ENCODE assay signal across 1 cellular context in the genomic region with DNA sequence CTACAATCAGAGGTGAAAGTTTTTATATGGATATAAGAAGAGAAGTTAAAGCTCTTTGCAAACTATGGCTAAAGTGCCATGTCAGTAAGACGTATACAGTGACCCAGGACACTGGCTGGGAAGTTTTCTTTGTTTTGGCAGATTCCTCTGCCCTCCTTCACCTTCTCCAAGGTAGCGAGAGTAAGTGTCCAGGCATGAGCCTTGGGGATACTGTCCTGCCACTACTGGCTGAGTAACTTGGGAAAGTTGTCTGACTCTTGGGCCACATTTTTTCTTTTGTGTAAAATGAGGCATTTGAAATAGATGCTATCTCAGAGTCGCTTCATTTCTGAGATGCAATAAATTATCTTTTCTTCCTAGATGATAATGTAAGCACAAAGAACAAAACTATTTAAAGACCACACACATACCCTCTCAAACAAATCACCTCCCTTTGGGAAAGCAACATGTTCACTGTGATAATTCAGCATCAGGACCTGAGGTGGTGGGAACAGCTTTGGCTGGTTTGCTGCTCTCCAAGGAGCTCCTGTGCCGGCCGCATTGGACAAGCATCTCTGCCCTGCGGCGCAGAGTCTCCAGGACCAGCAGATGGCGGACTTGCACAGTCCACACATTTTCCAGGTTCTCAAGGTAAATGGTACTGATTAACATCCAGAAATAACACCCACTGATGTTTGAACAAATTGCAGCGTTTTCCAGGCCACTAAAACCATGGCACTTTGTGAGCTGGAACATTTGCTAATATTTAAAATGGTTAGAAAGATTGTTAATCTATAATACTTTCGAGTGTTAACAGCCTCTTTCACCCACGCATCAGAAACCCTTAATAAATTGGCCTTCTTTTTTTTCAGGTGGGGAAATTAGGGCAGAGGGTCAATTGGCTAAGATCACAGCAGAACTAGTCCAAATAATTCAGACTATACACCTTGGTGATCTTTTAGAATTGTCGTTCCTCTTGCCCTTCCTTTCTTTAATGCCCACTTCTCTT.
TF ChIP-seq lines count a peak whose summit lies in the region.

No MANE protein-coding gene starts in this region.

TF ChIP-seq in HepG2, 621 proteins besides CTCF, POLR2A, EP300 and RAD21 (continued from another document and continues in another):
- TF ChIP-seq ZNF879 (CRISPR knock-in tag; IDR thresholded peaks at IDR 0.05): no peak
- no peak for TF ChIP-seq ZNF326 (CRISPR knock-in tag; IDR thresholded peaks at IDR 0.05; ENCODE audit: borderline replicate concordance)
- no peak for TF ChIP-seq ZFYVE20 (CRISPR knock-in tag; IDR thresholded peaks at IDR 0.05; ENCODE audit: borderline replicate concordance, low read depth)
- TF ChIP-seq RELA (CRISPR knock-in tag; IDR thresholded peaks at IDR 0.05): no peak
- TF ChIP-seq, protein P1, sequence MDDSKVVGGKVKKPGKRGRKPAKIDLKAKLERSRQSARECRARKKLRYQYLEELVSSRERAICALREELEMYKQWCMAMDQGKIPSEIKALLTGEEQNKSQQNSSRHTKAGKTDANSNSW (CRISPR knock-in tag; IDR thresholded peaks at IDR 0.05; ENCODE audit: borderline replicate concordance): no peak
- TF ChIP-seq ELF4 (CRISPR knock-in tag; IDR thresholded peaks at IDR 0.05; ENCODE audit: borderline replicate concordance): no peak
- no peak for TF ChIP-seq NR3C1 (CRISPR knock-in tag; IDR thresholded peaks at IDR 0.05)
- peak; percentile 69; the same call in 1 of the 2 replicates for TF ChIP-seq ZNF331 (CRISPR knock-in tag; IDR thresholded peaks at IDR 0.05)
- no peak for TF ChIP-seq HIVEP1 (CRISPR knock-in tag; IDR thresholded peaks at IDR 0.05)
- TF ChIP-seq, protein P2, sequence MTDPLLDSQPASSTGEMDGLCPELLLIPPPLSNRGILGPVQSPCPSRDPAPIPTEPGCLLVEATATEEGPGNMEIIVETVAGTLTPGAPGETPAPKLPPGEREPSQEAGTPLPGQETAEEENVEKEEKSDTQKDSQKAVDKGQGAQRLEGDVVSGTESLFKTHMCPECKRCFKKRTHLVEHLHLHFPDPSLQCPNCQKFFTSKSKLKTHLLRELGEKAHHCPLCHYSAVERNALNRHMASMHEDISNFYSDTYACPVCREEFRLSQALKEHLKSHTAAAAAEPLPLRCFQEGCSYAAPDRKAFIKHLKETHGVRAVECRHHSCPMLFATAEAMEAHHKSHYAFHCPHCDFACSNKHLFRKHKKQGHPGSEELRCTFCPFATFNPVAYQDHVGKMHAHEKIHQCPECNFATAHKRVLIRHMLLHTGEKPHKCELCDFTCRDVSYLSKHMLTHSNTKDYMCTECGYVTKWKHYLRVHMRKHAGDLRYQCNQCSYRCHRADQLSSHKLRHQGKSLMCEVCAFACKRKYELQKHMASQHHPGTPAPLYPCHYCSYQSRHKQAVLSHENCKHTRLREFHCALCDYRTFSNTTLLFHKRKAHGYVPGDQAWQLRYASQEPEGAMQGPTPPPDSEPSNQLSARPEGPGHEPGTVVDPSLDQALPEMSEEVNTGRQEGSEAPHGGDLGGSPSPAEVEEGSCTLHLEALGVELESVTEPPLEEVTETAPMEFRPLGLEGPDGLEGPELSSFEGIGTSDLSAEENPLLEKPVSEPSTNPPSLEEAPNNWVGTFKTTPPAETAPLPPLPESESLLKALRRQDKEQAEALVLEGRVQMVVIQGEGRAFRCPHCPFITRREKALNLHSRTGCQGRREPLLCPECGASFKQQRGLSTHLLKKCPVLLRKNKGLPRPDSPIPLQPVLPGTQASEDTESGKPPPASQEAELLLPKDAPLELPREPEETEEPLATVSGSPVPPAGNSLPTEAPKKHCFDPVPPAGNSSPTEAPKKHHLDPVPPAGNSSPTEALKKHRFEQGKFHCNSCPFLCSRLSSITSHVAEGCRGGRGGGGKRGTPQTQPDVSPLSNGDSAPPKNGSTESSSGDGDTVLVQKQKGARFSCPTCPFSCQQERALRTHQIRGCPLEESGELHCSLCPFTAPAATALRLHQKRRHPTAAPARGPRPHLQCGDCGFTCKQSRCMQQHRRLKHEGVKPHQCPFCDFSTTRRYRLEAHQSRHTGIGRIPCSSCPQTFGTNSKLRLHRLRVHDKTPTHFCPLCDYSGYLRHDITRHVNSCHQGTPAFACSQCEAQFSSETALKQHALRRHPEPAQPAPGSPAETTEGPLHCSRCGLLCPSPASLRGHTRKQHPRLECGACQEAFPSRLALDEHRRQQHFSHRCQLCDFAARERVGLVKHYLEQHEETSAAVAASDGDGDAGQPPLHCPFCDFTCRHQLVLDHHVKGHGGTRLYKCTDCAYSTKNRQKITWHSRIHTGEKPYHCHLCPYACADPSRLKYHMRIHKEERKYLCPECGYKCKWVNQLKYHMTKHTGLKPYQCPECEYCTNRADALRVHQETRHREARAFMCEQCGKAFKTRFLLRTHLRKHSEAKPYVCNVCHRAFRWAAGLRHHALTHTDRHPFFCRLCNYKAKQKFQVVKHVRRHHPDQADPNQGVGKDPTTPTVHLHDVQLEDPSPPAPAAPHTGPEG (CRISPR knock-in tag; IDR thresholded peaks at IDR 0.05): no peak
- TF ChIP-seq ZSCAN25 (CRISPR knock-in tag; IDR thresholded peaks at IDR 0.05): no peak
- TF ChIP-seq ZNF205 (CRISPR knock-in tag; IDR thresholded peaks at IDR 0.05): no peak
- 0 out of 2 replicates have a peak, but pooled peaks have one; percentile 19 for TF ChIP-seq TARDBP (CRISPR knock-in tag; IDR thresholded peaks at IDR 0.05)
- TF ChIP-seq SNRNP70 (IDR thresholded peaks at IDR 0.05; ENCODE audit: low read depth, low read length): no peak
- TF ChIP-seq ZNF441 (CRISPR knock-in tag; IDR thresholded peaks at IDR 0.05; ENCODE audit: borderline replicate concordance): no peak
- TF ChIP-seq ATF7-NPFF (CRISPR knock-in tag; IDR thresholded peaks at IDR 0.05; ENCODE audit: low read depth): 0 out of 2 replicates have a peak, but pooled peaks have one; percentile 56
- TF ChIP-seq, protein P3, sequence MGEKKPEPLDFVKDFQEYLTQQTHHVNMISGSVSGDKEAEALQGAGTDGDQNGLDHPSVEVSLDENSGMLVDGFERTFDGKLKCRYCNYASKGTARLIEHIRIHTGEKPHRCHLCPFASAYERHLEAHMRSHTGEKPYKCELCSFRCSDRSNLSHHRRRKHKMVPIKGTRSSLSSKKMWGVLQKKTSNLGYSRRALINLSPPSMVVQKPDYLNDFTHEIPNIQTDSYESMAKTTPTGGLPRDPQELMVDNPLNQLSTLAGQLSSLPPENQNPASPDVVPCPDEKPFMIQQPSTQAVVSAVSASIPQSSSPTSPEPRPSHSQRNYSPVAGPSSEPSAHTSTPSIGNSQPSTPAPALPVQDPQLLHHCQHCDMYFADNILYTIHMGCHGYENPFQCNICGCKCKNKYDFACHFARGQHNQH (CRISPR knock-in tag; IDR thresholded peaks at IDR 0.05): peak; percentile 83; the same call in 1 of the 2 replicates
- TF ChIP-seq, protein P4, sequence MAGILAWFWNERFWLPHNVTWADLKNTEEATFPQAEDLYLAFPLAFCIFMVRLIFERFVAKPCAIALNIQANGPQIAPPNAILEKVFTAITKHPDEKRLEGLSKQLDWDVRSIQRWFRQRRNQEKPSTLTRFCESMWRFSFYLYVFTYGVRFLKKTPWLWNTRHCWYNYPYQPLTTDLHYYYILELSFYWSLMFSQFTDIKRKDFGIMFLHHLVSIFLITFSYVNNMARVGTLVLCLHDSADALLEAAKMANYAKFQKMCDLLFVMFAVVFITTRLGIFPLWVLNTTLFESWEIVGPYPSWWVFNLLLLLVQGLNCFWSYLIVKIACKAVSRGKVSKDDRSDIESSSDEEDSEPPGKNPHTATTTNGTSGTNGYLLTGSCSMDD (CRISPR knock-in tag; IDR thresholded peaks at IDR 0.05): no peak
- TF ChIP-seq ZBTB1 (CRISPR knock-in tag; IDR thresholded peaks at IDR 0.05; ENCODE audit: borderline replicate concordance): no peak
- TF ChIP-seq ZNF335 (CRISPR knock-in tag; IDR thresholded peaks at IDR 0.05): no peak
- TF ChIP-seq ZNF343 (CRISPR knock-in tag; IDR thresholded peaks at IDR 0.05): 0 out of 2 replicates have a peak, but pooled peaks have one; percentile 33
- TF ChIP-seq, protein P5, sequence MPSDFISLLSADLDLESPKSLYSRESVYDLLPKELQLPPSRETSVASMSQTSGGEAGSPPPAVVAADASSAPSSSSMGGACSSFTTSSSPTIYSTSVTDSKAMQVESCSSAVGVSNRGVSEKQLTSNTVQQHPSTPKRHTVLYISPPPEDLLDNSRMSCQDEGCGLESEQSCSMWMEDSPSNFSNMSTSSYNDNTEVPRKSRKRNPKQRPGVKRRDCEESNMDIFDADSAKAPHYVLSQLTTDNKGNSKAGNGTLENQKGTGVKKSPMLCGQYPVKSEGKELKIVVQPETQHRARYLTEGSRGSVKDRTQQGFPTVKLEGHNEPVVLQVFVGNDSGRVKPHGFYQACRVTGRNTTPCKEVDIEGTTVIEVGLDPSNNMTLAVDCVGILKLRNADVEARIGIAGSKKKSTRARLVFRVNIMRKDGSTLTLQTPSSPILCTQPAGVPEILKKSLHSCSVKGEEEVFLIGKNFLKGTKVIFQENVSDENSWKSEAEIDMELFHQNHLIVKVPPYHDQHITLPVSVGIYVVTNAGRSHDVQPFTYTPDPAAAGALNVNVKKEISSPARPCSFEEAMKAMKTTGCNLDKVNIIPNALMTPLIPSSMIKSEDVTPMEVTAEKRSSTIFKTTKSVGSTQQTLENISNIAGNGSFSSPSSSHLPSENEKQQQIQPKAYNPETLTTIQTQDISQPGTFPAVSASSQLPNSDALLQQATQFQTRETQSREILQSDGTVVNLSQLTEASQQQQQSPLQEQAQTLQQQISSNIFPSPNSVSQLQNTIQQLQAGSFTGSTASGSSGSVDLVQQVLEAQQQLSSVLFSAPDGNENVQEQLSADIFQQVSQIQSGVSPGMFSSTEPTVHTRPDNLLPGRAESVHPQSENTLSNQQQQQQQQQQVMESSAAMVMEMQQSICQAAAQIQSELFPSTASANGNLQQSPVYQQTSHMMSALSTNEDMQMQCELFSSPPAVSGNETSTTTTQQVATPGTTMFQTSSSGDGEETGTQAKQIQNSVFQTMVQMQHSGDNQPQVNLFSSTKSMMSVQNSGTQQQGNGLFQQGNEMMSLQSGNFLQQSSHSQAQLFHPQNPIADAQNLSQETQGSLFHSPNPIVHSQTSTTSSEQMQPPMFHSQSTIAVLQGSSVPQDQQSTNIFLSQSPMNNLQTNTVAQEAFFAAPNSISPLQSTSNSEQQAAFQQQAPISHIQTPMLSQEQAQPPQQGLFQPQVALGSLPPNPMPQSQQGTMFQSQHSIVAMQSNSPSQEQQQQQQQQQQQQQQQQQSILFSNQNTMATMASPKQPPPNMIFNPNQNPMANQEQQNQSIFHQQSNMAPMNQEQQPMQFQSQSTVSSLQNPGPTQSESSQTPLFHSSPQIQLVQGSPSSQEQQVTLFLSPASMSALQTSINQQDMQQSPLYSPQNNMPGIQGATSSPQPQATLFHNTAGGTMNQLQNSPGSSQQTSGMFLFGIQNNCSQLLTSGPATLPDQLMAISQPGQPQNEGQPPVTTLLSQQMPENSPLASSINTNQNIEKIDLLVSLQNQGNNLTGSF (CRISPR knock-in tag; IDR thresholded peaks at IDR 0.05): no peak
- no peak for TF ChIP-seq GATA4 (IDR thresholded peaks at IDR 0.05; ENCODE audit: borderline replicate concordance, low read depth)
- TF ChIP-seq TBL1XR1 (IDR thresholded peaks at IDR 0.05; ENCODE audit: borderline replicate concordance, low read length, partially characterized antibody): no peak
- TF ChIP-seq, protein P6, sequence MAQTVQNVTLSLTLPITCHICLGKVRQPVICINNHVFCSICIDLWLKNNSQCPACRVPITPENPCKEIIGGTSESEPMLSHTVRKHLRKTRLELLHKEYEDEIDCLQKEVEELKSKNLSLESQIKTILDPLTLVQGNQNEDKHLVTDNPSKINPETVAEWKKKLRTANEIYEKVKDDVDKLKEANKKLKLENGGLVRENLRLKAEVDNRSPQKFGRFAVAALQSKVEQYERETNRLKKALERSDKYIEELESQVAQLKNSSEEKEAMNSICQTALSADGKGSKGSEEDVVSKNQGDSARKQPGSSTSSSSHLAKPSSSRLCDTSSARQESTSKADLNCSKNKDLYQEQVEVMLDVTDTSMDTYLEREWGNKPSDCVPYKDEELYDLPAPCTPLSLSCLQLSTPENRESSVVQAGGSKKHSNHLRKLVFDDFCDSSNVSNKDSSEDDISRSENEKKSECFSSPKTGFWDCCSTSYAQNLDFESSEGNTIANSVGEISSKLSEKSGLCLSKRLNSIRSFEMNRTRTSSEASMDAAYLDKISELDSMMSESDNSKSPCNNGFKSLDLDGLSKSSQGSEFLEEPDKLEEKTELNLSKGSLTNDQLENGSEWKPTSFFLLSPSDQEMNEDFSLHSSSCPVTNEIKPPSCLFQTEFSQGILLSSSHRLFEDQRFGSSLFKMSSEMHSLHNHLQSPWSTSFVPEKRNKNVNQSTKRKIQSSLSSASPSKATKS (CRISPR knock-in tag; IDR thresholded peaks at IDR 0.05): no peak
- TF ChIP-seq, protein P7, sequence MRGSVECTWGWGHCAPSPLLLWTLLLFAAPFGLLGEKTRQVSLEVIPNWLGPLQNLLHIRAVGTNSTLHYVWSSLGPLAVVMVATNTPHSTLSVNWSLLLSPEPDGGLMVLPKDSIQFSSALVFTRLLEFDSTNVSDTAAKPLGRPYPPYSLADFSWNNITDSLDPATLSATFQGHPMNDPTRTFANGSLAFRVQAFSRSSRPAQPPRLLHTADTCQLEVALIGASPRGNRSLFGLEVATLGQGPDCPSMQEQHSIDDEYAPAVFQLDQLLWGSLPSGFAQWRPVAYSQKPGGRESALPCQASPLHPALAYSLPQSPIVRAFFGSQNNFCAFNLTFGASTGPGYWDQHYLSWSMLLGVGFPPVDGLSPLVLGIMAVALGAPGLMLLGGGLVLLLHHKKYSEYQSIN (CRISPR knock-in tag; IDR thresholded peaks at IDR 0.05; ENCODE audit: borderline replicate concordance): no peak
- no peak for TF ChIP-seq JUND (CRISPR knock-in tag; IDR thresholded peaks at IDR 0.05)
- TF ChIP-seq, protein P8, sequence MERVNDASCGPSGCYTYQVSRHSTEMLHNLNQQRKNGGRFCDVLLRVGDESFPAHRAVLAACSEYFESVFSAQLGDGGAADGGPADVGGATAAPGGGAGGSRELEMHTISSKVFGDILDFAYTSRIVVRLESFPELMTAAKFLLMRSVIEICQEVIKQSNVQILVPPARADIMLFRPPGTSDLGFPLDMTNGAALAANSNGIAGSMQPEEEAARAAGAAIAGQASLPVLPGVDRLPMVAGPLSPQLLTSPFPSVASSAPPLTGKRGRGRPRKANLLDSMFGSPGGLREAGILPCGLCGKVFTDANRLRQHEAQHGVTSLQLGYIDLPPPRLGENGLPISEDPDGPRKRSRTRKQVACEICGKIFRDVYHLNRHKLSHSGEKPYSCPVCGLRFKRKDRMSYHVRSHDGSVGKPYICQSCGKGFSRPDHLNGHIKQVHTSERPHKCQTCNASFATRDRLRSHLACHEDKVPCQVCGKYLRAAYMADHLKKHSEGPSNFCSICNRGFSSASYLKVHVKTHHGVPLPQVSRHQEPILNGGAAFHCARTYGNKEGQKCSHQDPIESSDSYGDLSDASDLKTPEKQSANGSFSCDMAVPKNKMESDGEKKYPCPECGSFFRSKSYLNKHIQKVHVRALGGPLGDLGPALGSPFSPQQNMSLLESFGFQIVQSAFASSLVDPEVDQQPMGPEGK (CRISPR knock-in tag; IDR thresholded peaks at IDR 0.05): 0 out of 2 replicates have a peak, but pooled peaks have one; percentile 19
- TF ChIP-seq ZNF224 (CRISPR knock-in tag; IDR thresholded peaks at IDR 0.05): no peak
- no peak for TF ChIP-seq FOXP1 (IDR thresholded peaks at IDR 0.05)
- TF ChIP-seq FOXP1 (CRISPR knock-in tag; IDR thresholded peaks at IDR 0.05): no peak; the same call in 1 of the 2 replicates
- TF ChIP-seq ARID2 (CRISPR knock-in tag; IDR thresholded peaks at IDR 0.05; ENCODE audit: borderline replicate concordance): no peak
- no peak for TF ChIP-seq ZNF264 (CRISPR knock-in tag; IDR thresholded peaks at IDR 0.05)
- no peak for TF ChIP-seq SKI (IDR thresholded peaks at IDR 0.05; ENCODE audit: partially characterized antibody)
- TF ChIP-seq, protein P9, sequence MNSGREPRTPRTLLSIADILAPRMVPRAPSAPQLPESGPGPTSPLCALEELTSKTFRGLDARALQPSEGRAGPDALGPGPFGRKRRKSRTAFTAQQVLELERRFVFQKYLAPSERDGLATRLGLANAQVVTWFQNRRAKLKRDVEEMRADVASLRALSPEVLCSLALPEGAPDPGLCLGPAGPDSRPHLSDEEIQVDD (CRISPR knock-in tag; IDR thresholded peaks at IDR 0.05; ENCODE audit: borderline replicate concordance): no peak
- no peak for TF ChIP-seq ZNF672 (CRISPR knock-in tag; IDR thresholded peaks at IDR 0.05)
- no peak for TF ChIP-seq ASH2L (IDR thresholded peaks at IDR 0.05; ENCODE audit: insufficient read length, low read depth, low read length)
